Comparison of ENCODE assay signal across 2 cellular contexts in genomic region chr6:166604328-166604727, GRCh38.
"Had no signal": no experiment of that assay in that cellular context is flagged by ENCODE, and none has a peak within 500 bp of the region (broad histone marks: within the 10 kb centered on the region; RNA-seq: fewer than 3 reads in every experiment).

No MANE protein-coding gene starts in this region.

- DNase-seq: H9, HCEC 1CT had no signal
